22 cellular contexts compared by ENCODE assay signal in genomic region chr4:184430163-184430562, GRCh38. TPM values are rescaled to one million over a fixed set of nuclear protein-coding genes. Genes with fewer than 3 reads are reported as not detected.
DNase-seq lines count a peak whose midpoint lies in the region; ATAC-seq and TF ChIP-seq lines count a peak whose summit lies in the region.
"Had no signal": no experiment of that assay in that cellular context is flagged by ENCODE, and none has a peak within 500 bp of the region (broad histone marks: within the 10 kb centered on the region; RNA-seq: fewer than 3 reads in every experiment).

No MANE protein-coding gene starts in this region.

- peaks cover 43% of the 10 kb centered on the region for H3K4me1 Mint-ChIP-seq in T-helper 2 cell treated with Interferon-gamma antibody and Interleukin-4, amounts not matched to agents 5 μg/mL and 100 μg/mL, for 36 hours (ENCODE audit: low read depth)
- H3K4me1 Mint-ChIP-seq in activated CD8-positive, alpha-beta T cell treated with anti-CD3 and anti-CD28 coated beads, Interleukin-2, amount 10 ng/mL, durations not matched to agents 7 days and 5 days (ENCODE audit: low read depth) = peaks cover 21% of the 10 kb centered on the region

- TF ChIP-seq CTCF in spleen (IDR thresholded peaks at IDR 0.05 in 8 of 11, conservative IDR thresholded peaks at IDR 0.05 in 3 of 11) = no peak

- H3K4me1 ChIP-seq in spleen = peaks cover 9 to 100% (median 64%) of the 10 kb centered on the region in 6 donors
- H3K4me1 ChIP-seq: BE2C had no signal

- peak overlapping the region in 6 of 8 donors; percentile 7 to 37 (median 16) for H3K27ac ChIP-seq in spleen

- WGBS in spleen, 5 donors = 81 to 92% (median 84%) methylated on average over 6 of the region's 6 CpGs

- no peak overlapping the region for H3K4me3 Mint-ChIP-seq in T-helper 2 cell treated with Interferon-gamma antibody and Interleukin-4, amounts not matched to agents 5 μg/mL and 100 μg/mL, for 36 hours
- no peak overlapping the region for H3K4me3 Mint-ChIP-seq in activated CD8-positive, alpha-beta T cell treated with anti-CD3 and anti-CD28 coated beads, Interleukin-2, amount 10 ng/mL, durations not matched to agents 7 days and 5 days
- H3K4me3 Mint-ChIP-seq: activated T-cell treated with anti-CD3 and anti-CD28 coated beads, Interleukin-2, amount 50 U/mL, for 4 hours; type B pancreatic cell had no signal

- peaks cover 0 to 74% (median 38%) of the 10 kb centered on the region in 6 donors for H3K36me3 ChIP-seq in spleen

- ATAC-seq in activated CD8-positive, alpha-beta T cell treated with anti-CD3 and anti-CD28 coated beads, Interleukin-2, amount 10 ng/mL, durations not matched to agents 7 days and 5 days = no peak
- no peak for ATAC-seq in GM18519 (IDR thresholded peaks at IDR 0.05; ENCODE audit: low FRiP score, unreplicated experiment)
- ATAC-seq: activated T-cell treated with anti-CD3 and anti-CD28 coated beads, Interleukin-2, amount 50 U/mL, for 4 hours; gastrocnemius medialis; left cardiac atrium had no signal

- H3K27me3 Mint-ChIP-seq in T-helper 2 cell treated with Interferon-gamma antibody and Interleukin-4, amounts not matched to agents 5 μg/mL and 100 μg/mL, for 36 hours (ENCODE audit: low read depth) = no peaks in the 10 kb centered on the region
- H3K27me3 Mint-ChIP-seq in activated CD8-positive, alpha-beta T cell treated with anti-CD3 and anti-CD28 coated beads, Interleukin-2, amount 10 ng/mL, durations not matched to agents 7 days and 5 days (ENCODE audit: low read depth) = no peaks in the 10 kb centered on the region
- H3K27me3 Mint-ChIP-seq: type B pancreatic cell had no signal

- no peaks in the 10 kb centered on the region for H3K9me3 ChIP-seq in spleen
- H3K9me3 ChIP-seq: BE2C, gastrocnemius medialis had no signal

- H3K9me3 Mint-ChIP-seq in T-helper 2 cell treated with Interferon-gamma antibody and Interleukin-4, amounts not matched to agents 5 μg/mL and 100 μg/mL, for 36 hours = no peaks in the 10 kb centered on the region
- no peaks in the 10 kb centered on the region for H3K9me3 Mint-ChIP-seq in activated CD8-positive, alpha-beta T cell treated with anti-CD3 and anti-CD28 coated beads, Interleukin-2, amount 10 ng/mL, durations not matched to agents 7 days and 5 days (ENCODE audit: insufficient read depth)
- H3K9me3 Mint-ChIP-seq: activated T-cell treated with anti-CD3 and anti-CD28 coated beads, Interleukin-2, amount 50 U/mL, for 4 hours; type B pancreatic cell had no signal

- intact Hi-C loops in spleen (cut with DNase I; ENCODE audit: low total_unique reads) = no loop called here

- CTCF ChIA-PET in activated CD8-positive, alpha-beta T cell treated with anti-CD3 and anti-CD28 coated beads, Interleukin-2, amount 10 ng/mL, durations not matched to agents 7 days and 5 days (lab: Charles Lee) = no interaction called here

- no peak for DNase-seq in T-helper 2 cell treated with Interferon-gamma antibody and Interleukin-4, amounts not matched to agents 5 μg/mL and 100 μg/mL, for 36 hours (ENCODE audit: low spot score)
- no peak for DNase-seq in T-helper 2 cell
- DNase-seq in activated CD8-positive, alpha-beta T cell treated with anti-CD3 and anti-CD28 coated beads, Interleukin-2, amount 10 ng/mL, durations not matched to agents 7 days and 5 days = no peak
- DNase-seq in islet precursor cell = peak; percentile 69
- no peak for DNase-seq in spleen
- no peak for DNase-seq in NCI-H82 treated with DMSO at 0.1 percent for 48 hours (lab: John Stamatoyannopoulos, UW; ENCODE audit: unreplicated experiment)
- no peak for DNase-seq in NCI-H526 treated with DMSO at 0.1 percent for 48 hours (lab: John Stamatoyannopoulos, UW)
- DNase-seq: 8988T; activated CD4-positive, alpha-beta T cell treated with anti-CD3 and anti-CD28 coated beads, Interleukin-2, amount 50 U/mL, for 1 hour; activated T-cell treated with anti-CD3 and anti-CD28 coated beads, Interleukin-2, amount 50 U/mL, for 4 hours; BE2C; DMS 273 treated with DMSO at 0.1 percent for 48 hours; dorsolateral prefrontal cortex; gastrocnemius medialis; GDM1; left cardiac atrium; NCI-H1092 treated with DMSO at 0.1 percent for 48 hours; NCI-H2081 treated with DMSO at 0.1 percent for 48 hours; NCI-H524; right cardiac atrium had no signal

- H3K36me3 Mint-ChIP-seq in T-helper 2 cell treated with Interferon-gamma antibody and Interleukin-4, amounts not matched to agents 5 μg/mL and 100 μg/mL, for 36 hours (ENCODE audit: low read depth) = peaks cover 45% of the 10 kb centered on the region
- peaks cover 42% of the 10 kb centered on the region for H3K36me3 Mint-ChIP-seq in activated CD8-positive, alpha-beta T cell treated with anti-CD3 and anti-CD28 coated beads, Interleukin-2, amount 10 ng/mL, durations not matched to agents 7 days and 5 days (ENCODE audit: low read depth)

- POLR2A ChIA-PET in activated CD8-positive, alpha-beta T cell treated with anti-CD3 and anti-CD28 coated beads, Interleukin-2, amount 10 ng/mL, durations not matched to agents 7 days and 5 days (lab: Charles Lee) = no interaction called here

- H3K27me3 ChIP-seq in spleen (replicated peaks in 1 of 7) = no peaks in the 10 kb centered on the region
- H3K27me3 ChIP-seq: BE2C, dorsolateral prefrontal cortex, gastrocnemius medialis had no signal

- TF ChIP-seq POLR2A in spleen (IDR thresholded peaks at IDR 0.05) = no peak

- peak overlapping the region; percentile 2 for H3K27ac Mint-ChIP-seq in T-helper 2 cell treated with Interferon-gamma antibody and Interleukin-4, amounts not matched to agents 5 μg/mL and 100 μg/mL, for 36 hours
- H3K27ac Mint-ChIP-seq in activated CD8-positive, alpha-beta T cell treated with anti-CD3 and anti-CD28 coated beads, Interleukin-2, amount 10 ng/mL, durations not matched to agents 7 days and 5 days = peak overlapping the region; percentile 18
- H3K27ac Mint-ChIP-seq: type B pancreatic cell had no signal

- H3K4me3 ChIP-seq in spleen = no peak overlapping the region
- H3K4me3 ChIP-seq: dorsolateral prefrontal cortex, gastrocnemius medialis had no signal

RNA-seq across cellular contexts. Expression of gene IRF2, which starts 44.2 kb away (rescaled TPM):
- 10 to 100 TPM; 59.7 to 65.3 TPM for total RNA-seq in activated CD8-positive, alpha-beta T cell treated with anti-CD3 and anti-CD28 coated beads, Interleukin-2, amount 10 ng/mL, durations not matched to agents 7 days and 5 days
- 100 to 1,000 TPM in 1 of 7 donors, 10 to 100 TPM in 6; 83.2 to 101 (median 90.1) TPM for total RNA-seq in spleen
- 10 to 100 TPM; 27.1 to 44.5 (median 42.4) TPM for polyA plus RNA-seq in spleen
